In the genomic region with DNA sequence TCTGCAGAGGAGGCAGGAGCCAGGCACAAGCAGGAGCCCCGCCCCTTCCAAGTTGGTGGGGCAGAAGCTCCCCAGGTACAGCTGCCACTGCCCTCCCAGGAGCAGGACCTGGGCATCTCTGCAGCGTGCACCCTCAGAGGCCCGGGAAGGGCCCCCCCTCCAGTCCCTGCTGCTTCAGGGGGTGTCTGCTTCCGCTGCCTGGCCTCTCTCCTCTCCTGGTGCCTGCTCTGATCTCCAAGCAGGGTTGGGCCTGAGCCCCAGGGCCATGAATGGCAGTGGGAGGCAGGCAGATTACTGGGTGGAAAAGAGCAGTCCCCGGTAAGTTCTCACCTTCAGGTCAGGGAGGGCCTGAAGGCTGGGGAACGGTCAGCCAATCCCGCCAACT, we compare ENCODE assay signal across 35 cellular contexts. TPM values are rescaled to one million over a fixed set of nuclear protein-coding genes. Genes with fewer than 3 reads are reported as not detected.
"Had no signal": no experiment of that assay in that cellular context is flagged by ENCODE, and none has a peak within 500 bp of the region (broad histone marks: within the 10 kb centered on the region; RNA-seq: fewer than 3 reads in every experiment).

No MANE protein-coding gene starts in this region.

- H3K36me3 Mint-ChIP-seq: activated naive CD4-positive, alpha-beta T cell treated with anti-CD3 and anti-CD28 coated beads, Interleukin-2, amount 10 ng/mL, durations not matched to agents 7 days and 5 days; activated naive CD4-positive, alpha-beta T cell treated with anti-CD3 and anti-CD28 coated beads, Interleukin-2, amount 50 U/mL, for 24 hours; activated naive CD8-positive, alpha-beta T cell; activated naive CD8-positive, alpha-beta T cell treated with anti-CD3 and anti-CD28 coated beads, Interleukin-2, amount 10 ng/mL, durations not matched to agents 7 days and 5 days; brain had no signal

- H3K27ac Mint-ChIP-seq: activated CD4-positive, alpha-beta memory T cell treated with anti-CD3 and anti-CD28 coated beads, Interleukin-2, amount 10 ng/mL, durations not matched to agents 7 days and 5 days; activated CD4-positive, alpha-beta T cell treated with anti-CD3 and anti-CD28 coated beads for 36 hours; activated CD4-positive, alpha-beta T cell treated with anti-CD3 and anti-CD28 coated beads, Interleukin-2, amount 10 ng/mL, durations not matched to agents 7 days and 5 days; activated CD8-positive, alpha-beta T cell treated with anti-CD3 and anti-CD28 coated beads, Interleukin-2, amount 10 ng/mL, durations not matched to agents 7 days and 5 days; activated naive CD4-positive, alpha-beta T cell treated with anti-CD3 and anti-CD28 coated beads, Interleukin-2, amount 10 ng/mL, durations not matched to agents 7 days and 5 days; activated naive CD4-positive, alpha-beta T cell treated with anti-CD3 and anti-CD28 coated beads, Interleukin-2, amount 50 U/mL, for 24 hours; activated naive CD8-positive, alpha-beta T cell; activated naive CD8-positive, alpha-beta T cell treated with anti-CD3 and anti-CD28 coated beads, Interleukin-2, amount 10 ng/mL, durations not matched to agents 7 days and 5 days; activated naive CD8-positive, alpha-beta T cell treated with anti-CD3 and anti-CD28 coated beads, Interleukin-2, amount 50 U/mL, for 24 hours; activated T-cell treated with anti-CD3 and anti-CD28 coated beads, Interleukin-2, amount 50 U/mL, for 24 hours; activated T-helper 2 cell treated with anti-CD3 and anti-CD28 coated beads, Interferon-gamma antibody, Interleukin-2, Interleukin-4, amounts not matched to agents 10 μg/mL and 5 μg/mL and 100 μg/mL, durations not matched to agents 14 hours and 24 hours and 36 hours; brain; T-helper 1 cell treated with Interleukin-12 subunit alpha and Interleukin-12 subunit beta and Interleukin-4 antibody, amounts not matched to agents 30 μg/mL and 1 μg/mL, for 36 hours; T-helper 2 cell treated with Interferon-gamma antibody and Interleukin-4, amounts not matched to agents 5 μg/mL and 100 μg/mL, for 36 hours had no signal

- H3K27me3 Mint-ChIP-seq: activated CD4-positive, alpha-beta T cell treated with anti-CD3 and anti-CD28 coated beads for 36 hours; activated naive CD8-positive, alpha-beta T cell had no signal

- H3K4me1 ChIP-seq: ascending aorta had no signal

- H3K9me3 Mint-ChIP-seq: activated CD4-positive, alpha-beta memory T cell treated with anti-CD3 and anti-CD28 coated beads, Interleukin-2, amount 10 ng/mL, durations not matched to agents 7 days and 5 days; activated CD4-positive, alpha-beta T cell treated with anti-CD3 and anti-CD28 coated beads, Interleukin-2, amount 10 ng/mL, durations not matched to agents 7 days and 5 days; activated naive CD4-positive, alpha-beta T cell treated with anti-CD3 and anti-CD28 coated beads, Interleukin-2, amount 10 ng/mL, durations not matched to agents 7 days and 5 days; activated naive CD4-positive, alpha-beta T cell treated with anti-CD3 and anti-CD28 coated beads, Interleukin-2, amount 50 U/mL, for 24 hours; activated naive CD8-positive, alpha-beta T cell treated with anti-CD3 and anti-CD28 coated beads, Interleukin-2, amount 10 ng/mL, durations not matched to agents 7 days and 5 days; activated naive CD8-positive, alpha-beta T cell treated with anti-CD3 and anti-CD28 coated beads, Interleukin-2, amount 50 U/mL, for 24 hours; activated T-cell treated with anti-CD3 and anti-CD28 coated beads, Interleukin-2, amount 50 U/mL, for 24 hours; activated T-helper 2 cell treated with anti-CD3 and anti-CD28 coated beads, Interferon-gamma antibody, Interleukin-2, Interleukin-4, amounts not matched to agents 10 μg/mL and 5 μg/mL and 100 μg/mL, durations not matched to agents 14 hours and 24 hours and 36 hours; brain; central memory CD8-positive, alpha-beta T cell; T-helper 1 cell treated with Interleukin-12 subunit alpha and Interleukin-12 subunit beta and Interleukin-4 antibody, amounts not matched to agents 30 μg/mL and 1 μg/mL, for 36 hours; T-helper 2 cell treated with Interferon-gamma antibody and Interleukin-4, amounts not matched to agents 5 μg/mL and 100 μg/mL, for 36 hours had no signal

- ATAC-seq: activated CD4-positive, CD25-positive, alpha-beta regulatory T cell treated with anti-CD3 and anti-CD28 coated beads, Interleukin-2, amount 50 U/mL, for 24 hours; activated naive CD8-positive, alpha-beta T cell treated with anti-CD3 and anti-CD28 coated beads, Interleukin-2, amount 50 U/mL, for 24 hours had no signal

- DNase-seq: activated CD4-positive, alpha-beta memory T cell treated with anti-CD3 and anti-CD28 coated beads, Interleukin-2, amount 10 ng/mL, durations not matched to agents 7 days and 5 days; activated CD4-positive, alpha-beta T cell treated with anti-CD3 and anti-CD28 coated beads for 1 hour; activated CD4-positive, alpha-beta T cell treated with anti-CD3 and anti-CD28 coated beads for 36 hours; activated CD4-positive, alpha-beta T cell treated with anti-CD3 and anti-CD28 coated beads for 48 hours; activated CD4-positive, alpha-beta T cell treated with anti-CD3 and anti-CD28 coated beads, Interleukin-2, amount 10 ng/mL, durations not matched to agents 7 days and 5 days; activated CD4-positive, alpha-beta T cell treated with anti-CD3 and anti-CD28 coated beads, Interleukin-2, amount 50 U/mL, for 48 hours; activated CD4-positive, CD25-positive, alpha-beta regulatory T cell; activated CD8-positive, alpha-beta memory T cell treated with anti-CD3 and anti-CD28 coated beads, Interleukin-2, amount 50 U/mL, for 4 hours; activated CD8-positive, alpha-beta T cell treated with anti-CD3 and anti-CD28 coated beads, Interleukin-2, amount 10 ng/mL, durations not matched to agents 7 days and 5 days; activated effector memory CD4-positive, alpha-beta T cell treated with Interleukin-2 at 50 U/mL for 16 hours; activated gamma-delta T cell; activated naive CD4-positive, alpha-beta T cell treated with anti-CD3 and anti-CD28 coated beads, Interleukin-2, amount 10 ng/mL, durations not matched to agents 7 days and 5 days; activated naive CD4-positive, alpha-beta T cell treated with Interleukin-2 at 50 U/mL for 16 hours; activated naive CD8-positive, alpha-beta T cell treated with anti-CD3 and anti-CD28 coated beads, Interleukin-2, amount 10 ng/mL, durations not matched to agents 7 days and 5 days; activated naive CD8-positive, alpha-beta T cell treated with anti-CD3 and anti-CD28 coated beads, Interleukin-2, amount 50 U/mL, for 24 hours; activated T-cell treated with anti-CD3 and anti-CD28 coated beads, Interleukin-2, amount 50 U/mL, for 24 hours; activated T-cell treated with anti-CD3 and anti-CD28 coated beads, Interleukin-2, amount 50 U/mL, for 48 hours; anterior cingulate cortex; cerebellar nuclear complex; T-helper 1 cell; T-helper 2 cell; T-helper 9 cell had no signal

- H3K36me3 ChIP-seq: ascending aorta, cardiac muscle cell had no signal

- H3K4me3 ChIP-seq: ascending aorta, cardiac muscle cell had no signal

- H3K4me3 Mint-ChIP-seq: activated CD4-positive, alpha-beta memory T cell treated with anti-CD3 and anti-CD28 coated beads, Interleukin-2, amount 10 ng/mL, durations not matched to agents 7 days and 5 days; activated CD4-positive, alpha-beta T cell treated with anti-CD3 and anti-CD28 coated beads for 36 hours; activated CD4-positive, alpha-beta T cell treated with anti-CD3 and anti-CD28 coated beads, Interleukin-2, amount 10 ng/mL, durations not matched to agents 7 days and 5 days; activated CD8-positive, alpha-beta T cell treated with anti-CD3 and anti-CD28 coated beads, Interleukin-2, amount 10 ng/mL, durations not matched to agents 7 days and 5 days; activated naive CD4-positive, alpha-beta T cell treated with anti-CD3 and anti-CD28 coated beads, Interleukin-2, amount 10 ng/mL, durations not matched to agents 7 days and 5 days; activated naive CD4-positive, alpha-beta T cell treated with anti-CD3 and anti-CD28 coated beads, Interleukin-2, amount 50 U/mL, for 24 hours; activated naive CD8-positive, alpha-beta T cell; activated naive CD8-positive, alpha-beta T cell treated with anti-CD3 and anti-CD28 coated beads, Interleukin-2, amount 10 ng/mL, durations not matched to agents 7 days and 5 days; activated naive CD8-positive, alpha-beta T cell treated with anti-CD3 and anti-CD28 coated beads, Interleukin-2, amount 50 U/mL, for 24 hours; activated T-cell treated with anti-CD3 and anti-CD28 coated beads, Interleukin-2, amount 50 U/mL, for 24 hours; brain; central memory CD8-positive, alpha-beta T cell; T-helper 1 cell treated with Interleukin-12 subunit alpha and Interleukin-12 subunit beta and Interleukin-4 antibody, amounts not matched to agents 30 μg/mL and 1 μg/mL, for 36 hours; T-helper 2 cell treated with Interferon-gamma antibody and Interleukin-4, amounts not matched to agents 5 μg/mL and 100 μg/mL, for 36 hours had no signal

- H3K4me1 Mint-ChIP-seq: activated CD4-positive, alpha-beta memory T cell treated with anti-CD3 and anti-CD28 coated beads, Interleukin-2, amount 10 ng/mL, durations not matched to agents 7 days and 5 days; activated CD4-positive, alpha-beta T cell treated with anti-CD3 and anti-CD28 coated beads for 36 hours; activated CD4-positive, alpha-beta T cell treated with anti-CD3 and anti-CD28 coated beads, Interleukin-2, amount 10 ng/mL, durations not matched to agents 7 days and 5 days; activated naive CD4-positive, alpha-beta T cell treated with anti-CD3 and anti-CD28 coated beads, Interleukin-2, amount 10 ng/mL, durations not matched to agents 7 days and 5 days; activated naive CD4-positive, alpha-beta T cell treated with anti-CD3 and anti-CD28 coated beads, Interleukin-2, amount 50 U/mL, for 24 hours; activated naive CD8-positive, alpha-beta T cell treated with anti-CD3 and anti-CD28 coated beads, Interleukin-2, amount 10 ng/mL, durations not matched to agents 7 days and 5 days; activated naive CD8-positive, alpha-beta T cell treated with anti-CD3 and anti-CD28 coated beads, Interleukin-2, amount 50 U/mL, for 24 hours; brain; central memory CD8-positive, alpha-beta T cell had no signal

- H3K9me3 ChIP-seq: ascending aorta had no signal

RNA-seq across cellular contexts. Expression of gene KRT76, which starts 35.0 kb away (rescaled TPM):
- total RNA-seq: activated CD4-positive, alpha-beta memory T cell treated with anti-CD3 and anti-CD28 coated beads, Interleukin-2, amount 10 ng/mL, durations not matched to agents 7 days and 5 days; activated CD4-positive, alpha-beta T cell treated with anti-CD3 and anti-CD28 coated beads for 36 hours; activated CD4-positive, alpha-beta T cell treated with anti-CD3 and anti-CD28 coated beads, Interleukin-2, amount 10 ng/mL, durations not matched to agents 7 days and 5 days; activated CD8-positive, alpha-beta memory T cell treated with anti-CD3 and anti-CD28 coated beads for 36 hours; activated CD8-positive, alpha-beta T cell treated with anti-CD3 and anti-CD28 coated beads, Interleukin-2, amount 10 ng/mL, durations not matched to agents 7 days and 5 days; activated naive CD8-positive, alpha-beta T cell treated with anti-CD3 and anti-CD28 coated beads, Interleukin-2, amount 10 ng/mL, durations not matched to agents 7 days and 5 days; activated T-helper 2 cell treated with anti-CD3 and anti-CD28 coated beads, Interferon-gamma antibody, Interleukin-2, Interleukin-4, amounts not matched to agents 10 μg/mL and 5 μg/mL and 100 μg/mL, durations not matched to agents 14 hours and 24 hours and 36 hours; ascending aorta; bronchial epithelial cell; cardiac muscle cell; chondrocyte had no signal

RNA-seq across cellular contexts. Expression of gene KRT77, which starts 38.9 kb away (rescaled TPM):
- total RNA-seq: activated CD4-positive, alpha-beta memory T cell treated with anti-CD3 and anti-CD28 coated beads, Interleukin-2, amount 10 ng/mL, durations not matched to agents 7 days and 5 days; activated CD4-positive, alpha-beta T cell treated with anti-CD3 and anti-CD28 coated beads for 36 hours; activated CD4-positive, alpha-beta T cell treated with anti-CD3 and anti-CD28 coated beads, Interleukin-2, amount 10 ng/mL, durations not matched to agents 7 days and 5 days; activated CD8-positive, alpha-beta memory T cell treated with anti-CD3 and anti-CD28 coated beads for 36 hours; activated CD8-positive, alpha-beta T cell treated with anti-CD3 and anti-CD28 coated beads, Interleukin-2, amount 10 ng/mL, durations not matched to agents 7 days and 5 days; activated naive CD8-positive, alpha-beta T cell treated with anti-CD3 and anti-CD28 coated beads, Interleukin-2, amount 10 ng/mL, durations not matched to agents 7 days and 5 days; activated T-helper 2 cell treated with anti-CD3 and anti-CD28 coated beads, Interferon-gamma antibody, Interleukin-2, Interleukin-4, amounts not matched to agents 10 μg/mL and 5 μg/mL and 100 μg/mL, durations not matched to agents 14 hours and 24 hours and 36 hours; ascending aorta; bronchial epithelial cell; cardiac muscle cell; chondrocyte had no signal

RNA-seq across cellular contexts. Expression of gene KRT3, which starts 53.7 kb away (rescaled TPM):
- total RNA-seq: activated CD4-positive, alpha-beta memory T cell treated with anti-CD3 and anti-CD28 coated beads, Interleukin-2, amount 10 ng/mL, durations not matched to agents 7 days and 5 days; activated CD4-positive, alpha-beta T cell treated with anti-CD3 and anti-CD28 coated beads for 36 hours; activated CD4-positive, alpha-beta T cell treated with anti-CD3 and anti-CD28 coated beads, Interleukin-2, amount 10 ng/mL, durations not matched to agents 7 days and 5 days; activated CD8-positive, alpha-beta memory T cell treated with anti-CD3 and anti-CD28 coated beads for 36 hours; activated CD8-positive, alpha-beta T cell treated with anti-CD3 and anti-CD28 coated beads, Interleukin-2, amount 10 ng/mL, durations not matched to agents 7 days and 5 days; activated naive CD8-positive, alpha-beta T cell treated with anti-CD3 and anti-CD28 coated beads, Interleukin-2, amount 10 ng/mL, durations not matched to agents 7 days and 5 days; activated T-helper 2 cell treated with anti-CD3 and anti-CD28 coated beads, Interferon-gamma antibody, Interleukin-2, Interleukin-4, amounts not matched to agents 10 μg/mL and 5 μg/mL and 100 μg/mL, durations not matched to agents 14 hours and 24 hours and 36 hours; ascending aorta; cardiac muscle cell; chondrocyte had no signal
